19 cellular contexts compared by ENCODE assay signal in genomic region chr2:126909781-126910180, GRCh38. TPM values are rescaled to one million over a fixed set of nuclear protein-coding genes. Genes with fewer than 3 reads are reported as not detected.
"Had no signal": no experiment of that assay in that cellular context is flagged by ENCODE, and none has a peak within 500 bp of the region (broad histone marks: within the 10 kb centered on the region; RNA-seq: fewer than 3 reads in every experiment).

No MANE protein-coding gene starts in this region.

- H3K4me3 ChIP-seq: ascending aorta, esophagus squamous epithelium, heart right ventricle, pancreas, tibial artery, uterus had no signal

- FAIRE-seq: endothelial cell of umbilical vein, pancreas had no signal

- DNase-seq: activated CD4-positive, alpha-beta T cell treated with anti-CD3 and anti-CD28 coated beads, Interleukin-2, amount 10 ng/mL, durations not matched to agents 24 days and 14 days; activated CD8-positive, alpha-beta memory T cell treated with anti-CD3 and anti-CD28 coated beads, Interleukin-2, amount 50 U/mL, for 4 hours; activated naive CD4-positive, alpha-beta T cell treated with anti-CD3 and anti-CD28 coated beads for 36 hours; activated T-cell treated with anti-CD3 and anti-CD28 coated beads, Interleukin-2, amount 50 U/mL, for 4 hours; effector CD8-positive, alpha-beta T cell; esophagus squamous epithelium; heart right ventricle; immature natural killer cell; left ventricle myocardium superior; naive thymus-derived CD8-positive, alpha-beta T cell; stimulated activated naive B cell treated with anti-CD40 and anti-IgM and Interleukin-4, amounts not matched to agents 10 μg/mL and 1 μg/mL and 100 μg/mL, for 72 hours had no signal

- H3K27ac ChIP-seq: ascending aorta, esophagus squamous epithelium, heart right ventricle, pancreas, tibial artery, uterus had no signal

- H3K4me1 ChIP-seq: ascending aorta, esophagus squamous epithelium, heart right ventricle, pancreas, tibial artery, uterus had no signal

- ATAC-seq: activated T-cell treated with anti-CD3 and anti-CD28 coated beads, Interleukin-2, amount 50 U/mL, for 4 hours; heart right ventricle; left ventricle myocardium superior; naive thymus-derived CD8-positive, alpha-beta T cell; pancreas; stimulated activated naive B cell treated with anti-CD40 and anti-IgM and Interleukin-4, amounts not matched to agents 10 μg/mL and 1 μg/mL and 100 μg/mL, for 72 hours had no signal

- H3K36me3 ChIP-seq: ascending aorta, esophagus squamous epithelium, heart right ventricle, pancreas, tibial artery, uterus had no signal

- H3K9me3 ChIP-seq: ascending aorta, esophagus squamous epithelium, pancreas, tibial artery, uterus had no signal

- H3K27me3 ChIP-seq: ascending aorta, esophagus squamous epithelium, pancreas, tibial artery, uterus had no signal

RNA-seq across cellular contexts. Expression of gene TEX51, which starts 11.1 kb away (rescaled TPM):
- total RNA-seq: activated CD4-positive, alpha-beta T cell treated with anti-CD3 and anti-CD28 coated beads, Interleukin-2, amount 10 ng/mL, durations not matched to agents 24 days and 14 days; activated naive CD4-positive, alpha-beta T cell treated with anti-CD3 and anti-CD28 coated beads for 36 hours; activated T-cell treated with anti-CD3 and anti-CD28 coated beads, Interleukin-2, amount 50 U/mL, for 4 hours; ascending aorta; endothelial cell of umbilical vein; esophagus squamous epithelium; heart right ventricle; left ventricle myocardium superior; naive thymus-derived CD8-positive, alpha-beta T cell; pancreas; subcutaneous adipose tissue; T-helper 1 cell treated with Interleukin-12 subunit alpha and Interleukin-12 subunit beta and Interleukin-4 antibody, amounts not matched to agents 30 ng/mL and 1 ng/mL, for 36 hours; uterus had no signal
- polyA plus RNA-seq: adipose tissue; endothelial cell of umbilical vein; heart right ventricle; immature natural killer cell; naive thymus-derived CD8-positive, alpha-beta T cell; pancreas had no signal
